2 cellular contexts compared by ENCODE assay signal in genomic region chr16:52498640-52499039, GRCh38.
TF ChIP-seq lines count a peak whose summit lies in the region.

No MANE protein-coding gene starts in this region.

TF ChIP-seq in GM23338, 12 proteins besides CTCF, POLR2A, EP300 and RAD21:
- peak; percentile 18; the same call in 1 of the 2 replicates for TF ChIP-seq NANOG (IDR thresholded peaks at IDR 0.05; ENCODE audit: borderline replicate concordance)
- no peak for TF ChIP-seq STAT1 (IDR thresholded peaks at IDR 0.05; ENCODE audit: unreplicated experiment)
- TF ChIP-seq ETS1 (IDR thresholded peaks at IDR 0.05), result no peak
- peak; percentile 31; the same call in 1 of the 2 replicates for TF ChIP-seq CREB1 (CRISPR knock-in tag; IDR thresholded peaks at IDR 0.05; ENCODE audit: low read depth)
- TF ChIP-seq POLR2AphosphoS5 (IDR thresholded peaks at IDR 0.05; ENCODE audit: low read depth), result no peak

TF ChIP-seq in neural cell, 6 proteins besides CTCF, POLR2A, EP300 and RAD21:
- TF ChIP-seq EZH2 (IDR thresholded peaks at IDR 0.05; ENCODE audit: borderline replicate concordance, insufficient read depth, low read length, poor library complexity, severe bottlenecking) (no peak), MXI1 (conservative IDR thresholded peaks at IDR 0.05; ENCODE audit: poor library complexity, severe bottlenecking) (no peak), REST (IDR thresholded peaks at IDR 0.05; ENCODE audit: borderline replicate concordance) (no peak), TAF1 (IDR thresholded peaks at IDR 0.05; ENCODE audit: low read depth) (no peak), POLR2AphosphoS5 (IDR thresholded peaks at IDR 0.05) (no peak), SMC3 (conservative IDR thresholded peaks at IDR 0.05; ENCODE audit: poor library complexity) (no peak)
